Comparison of ENCODE assay signal across 18 cellular contexts in genomic region chr7:140586517-140586916, GRCh38.
"Had no signal": no experiment of that assay in that cellular context is flagged by ENCODE, and none has a peak within 500 bp of the region (broad histone marks: within the 10 kb centered on the region; RNA-seq: fewer than 3 reads in every experiment).

No MANE protein-coding gene starts in this region.

- H3K27ac Mint-ChIP-seq: endodermal cell; immature natural killer cell; stimulated activated effector memory CD8-positive, alpha-beta T cell treated with anti-CD3 and anti-CD28 coated beads, Interleukin-12 subunit alpha, Interleukin-12 subunit beta, amount 100 ng/mL, for 72 hours; stimulated activated naive CD8-positive, alpha-beta T cell treated with anti-CD3 and anti-CD28 coated beads, Interleukin-15, Interleukin-2, amounts not matched to agents 100 ng/mL and 50 ng/mL, for 24 hours had no signal

- ATAC-seq: gastrocnemius medialis; left lung; mucosa of descending colon; naive thymus-derived CD8-positive, alpha-beta T cell; stimulated activated effector memory CD8-positive, alpha-beta T cell treated with anti-CD3 and anti-CD28 coated beads, Interleukin-12 subunit alpha, Interleukin-12 subunit beta, amount 100 ng/mL, for 72 hours had no signal

- H3K4me3 Mint-ChIP-seq: endodermal cell; immature natural killer cell; naive thymus-derived CD8-positive, alpha-beta T cell; neural crest cell; stimulated activated effector memory CD8-positive, alpha-beta T cell treated with anti-CD3 and anti-CD28 coated beads, Interleukin-12 subunit alpha, Interleukin-12 subunit beta, amount 100 ng/mL, for 72 hours; stimulated activated naive CD8-positive, alpha-beta T cell treated with anti-CD3 and anti-CD28 coated beads, Interleukin-15, Interleukin-2, amounts not matched to agents 100 ng/mL and 50 ng/mL, for 24 hours had no signal

- H3K36me3 ChIP-seq: colonic mucosa, gastrocnemius medialis, left lung, tibial artery, upper lobe of left lung had no signal

- H3K27me3 ChIP-seq: colonic mucosa, gastrocnemius medialis, left lung, tibial artery, upper lobe of left lung, vagina had no signal

- H3K9me3 ChIP-seq: colonic mucosa, gastrocnemius medialis, left lung, mucosa of descending colon, tibial artery, upper lobe of left lung, vagina had no signal

- H3K4me1 ChIP-seq: colonic mucosa, gastrocnemius medialis, left lung, tibial artery, upper lobe of left lung, vagina had no signal

- H3K4me1 Mint-ChIP-seq: endodermal cell; immature natural killer cell; naive thymus-derived CD8-positive, alpha-beta T cell; neural crest cell had no signal

- DNase-seq: cerebellar nuclear complex; colonic mucosa; dermis blood vessel endothelial cell; endodermal cell; gastrocnemius medialis; immature natural killer cell; left lung; mucosa of descending colon; naive thymus-derived CD8-positive, alpha-beta T cell; stimulated activated CD4-positive, alpha-beta T cell treated with anti-CD3 and anti-CD28 coated beads, Interleukin-4, amount 100 ng/mL, for 1 hour; stimulated activated CD8-positive, alpha-beta memory T cell treated with anti-CD3 and anti-CD28 coated beads, Interleukin-4, amount 100 ng/mL, for 48 hours; tibial artery; upper lobe of left lung had no signal

- H3K36me3 Mint-ChIP-seq: immature natural killer cell; naive thymus-derived CD8-positive, alpha-beta T cell; stimulated activated effector memory CD8-positive, alpha-beta T cell treated with anti-CD3 and anti-CD28 coated beads, Interleukin-12 subunit alpha, Interleukin-12 subunit beta, amount 100 ng/mL, for 72 hours had no signal

- H3K27me3 Mint-ChIP-seq: stimulated activated naive CD8-positive, alpha-beta T cell treated with anti-CD3 and anti-CD28 coated beads, Interleukin-15, Interleukin-2, amounts not matched to agents 100 ng/mL and 50 ng/mL, for 24 hours had no signal

- H3K27ac ChIP-seq: colonic mucosa, gastrocnemius medialis, left lung, tibial artery, upper lobe of left lung, vagina had no signal

- H3K4me3 ChIP-seq: colonic mucosa, gastrocnemius medialis, left lung, mucosa of descending colon, smooth muscle cell, tibial artery, upper lobe of left lung, vagina had no signal

- H3K9me3 Mint-ChIP-seq: endodermal cell; immature natural killer cell; naive thymus-derived CD8-positive, alpha-beta T cell; neural crest cell; stimulated activated effector memory CD8-positive, alpha-beta T cell treated with anti-CD3 and anti-CD28 coated beads, Interleukin-12 subunit alpha, Interleukin-12 subunit beta, amount 100 ng/mL, for 72 hours; stimulated activated naive CD8-positive, alpha-beta T cell treated with anti-CD3 and anti-CD28 coated beads, Interleukin-15, Interleukin-2, amounts not matched to agents 100 ng/mL and 50 ng/mL, for 24 hours had no signal
